Comparison of ENCODE assay signal across 1 cellular context in genomic region chr4:26857278-26858034, GRCh38.
TF ChIP-seq lines count a peak whose summit lies in the region.

No MANE protein-coding gene starts in this region.

TF ChIP-seq in H1, 55 proteins besides CTCF, POLR2A, EP300 and RAD21 (continued from another document):
- no peak for TF ChIP-seq BRCA1 (IDR thresholded peaks at IDR 0.05; ENCODE audit: low read depth, low read length)
- no peak for TF ChIP-seq SP2 (IDR thresholded peaks at IDR 0.05; ENCODE audit: low read length)
- TF ChIP-seq RFX5 (IDR thresholded peaks at IDR 0.05; ENCODE audit: borderline replicate concordance, low read depth, low read length): no peak
- no peak for TF ChIP-seq KDM1A (IDR thresholded peaks at IDR 0.05; ENCODE audit: borderline replicate concordance, low read length)
- no peak; the same call in 1 of the 2 replicates for TF ChIP-seq E2F6 (IDR thresholded peaks at IDR 0.05)
- TF ChIP-seq SIRT6 (IDR thresholded peaks at IDR 0.05; ENCODE audit: low read length): no peak
- peak; percentile 61 to 97; a peak in 3 of 4 replicates for TF ChIP-seq HDAC2 (IDR thresholded peaks at IDR 0.05; ENCODE audit: borderline replicate concordance in 1 of 2, low read depth in 2 of 2, low read length in 2 of 2)
- peak; percentile 26 for TF ChIP-seq TAF7 (optimal IDR thresholded peaks at IDR 0.05; ENCODE audit: borderline replicate concordance, low read depth, low read length)
- TF ChIP-seq YY1 (IDR thresholded peaks at IDR 0.05; ENCODE audit: low read depth, low read length): no peak
- peak; percentile 50 for TF ChIP-seq TAF1 (IDR thresholded peaks at IDR 0.05; ENCODE audit: low read depth, low read length)
- TF ChIP-seq, protein P1, sequence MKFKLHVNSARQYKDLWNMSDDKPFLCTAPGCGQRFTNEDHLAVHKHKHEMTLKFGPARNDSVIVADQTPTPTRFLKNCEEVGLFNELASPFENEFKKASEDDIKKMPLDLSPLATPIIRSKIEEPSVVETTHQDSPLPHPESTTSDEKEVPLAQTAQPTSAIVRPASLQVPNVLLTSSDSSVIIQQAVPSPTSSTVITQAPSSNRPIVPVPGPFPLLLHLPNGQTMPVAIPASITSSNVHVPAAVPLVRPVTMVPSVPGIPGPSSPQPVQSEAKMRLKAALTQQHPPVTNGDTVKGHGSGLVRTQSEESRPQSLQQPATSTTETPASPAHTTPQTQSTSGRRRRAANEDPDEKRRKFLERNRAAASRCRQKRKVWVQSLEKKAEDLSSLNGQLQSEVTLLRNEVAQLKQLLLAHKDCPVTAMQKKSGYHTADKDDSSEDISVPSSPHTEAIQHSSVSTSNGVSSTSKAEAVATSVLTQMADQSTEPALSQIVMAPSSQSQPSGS (IDR thresholded peaks at IDR 0.05; ENCODE audit: low read length): no peak
- peak; percentile 60 for TF ChIP-seq MAX (IDR thresholded peaks at IDR 0.05)
- TF ChIP-seq MAFK (IDR thresholded peaks at IDR 0.05; ENCODE audit: low read depth, low read length): no peak
- TF ChIP-seq EGR1 (IDR thresholded peaks at IDR 0.05; ENCODE audit: borderline replicate concordance, low read depth, low read length): peak; percentile 34; the same call in 1 of the 2 replicates
- peak; percentile 32; the same call in 1 of the 2 replicates for TF ChIP-seq SUZ12 (IDR thresholded peaks at IDR 0.05; ENCODE audit: low read length)
- TF ChIP-seq RBBP5 (IDR thresholded peaks at IDR 0.05; ENCODE audit: borderline replicate concordance, low read depth, low read length): peak; percentile 98
- peak; percentile 51 for TF ChIP-seq PHF8 (conservative IDR thresholded peaks at IDR 0.05; ENCODE audit: low read depth, low read length)
- TF ChIP-seq CBX5 (IDR thresholded peaks at IDR 0.05; ENCODE audit: low read depth, low read length): no peak
- TF ChIP-seq POU5F1 (IDR thresholded peaks at IDR 0.05; ENCODE audit: low read depth, low read length): no peak
- TF ChIP-seq JUND (IDR thresholded peaks at IDR 0.05; ENCODE audit: low read length): no peak
- peak; percentile 86 for TF ChIP-seq BACH1 (IDR thresholded peaks at IDR 0.05; ENCODE audit: low read length)
- TF ChIP-seq TBP (IDR thresholded peaks at IDR 0.05; ENCODE audit: low read depth, low read length): 0 out of 2 replicates have a peak, but pooled peaks have one; percentile 20
- TF ChIP-seq ASH2L (IDR thresholded peaks at IDR 0.05; ENCODE audit: low read length): peak; percentile 94
- no peak for TF ChIP-seq RXRA (IDR thresholded peaks at IDR 0.05; ENCODE audit: insufficient read depth, low read depth, low read length)
- TF ChIP-seq JUN (IDR thresholded peaks at IDR 0.05; ENCODE audit: low read depth, low read length): no peak
- TF ChIP-seq KDM5A (IDR thresholded peaks at IDR 0.05; ENCODE audit: low read length): no peak
- TF ChIP-seq, protein P2, sequence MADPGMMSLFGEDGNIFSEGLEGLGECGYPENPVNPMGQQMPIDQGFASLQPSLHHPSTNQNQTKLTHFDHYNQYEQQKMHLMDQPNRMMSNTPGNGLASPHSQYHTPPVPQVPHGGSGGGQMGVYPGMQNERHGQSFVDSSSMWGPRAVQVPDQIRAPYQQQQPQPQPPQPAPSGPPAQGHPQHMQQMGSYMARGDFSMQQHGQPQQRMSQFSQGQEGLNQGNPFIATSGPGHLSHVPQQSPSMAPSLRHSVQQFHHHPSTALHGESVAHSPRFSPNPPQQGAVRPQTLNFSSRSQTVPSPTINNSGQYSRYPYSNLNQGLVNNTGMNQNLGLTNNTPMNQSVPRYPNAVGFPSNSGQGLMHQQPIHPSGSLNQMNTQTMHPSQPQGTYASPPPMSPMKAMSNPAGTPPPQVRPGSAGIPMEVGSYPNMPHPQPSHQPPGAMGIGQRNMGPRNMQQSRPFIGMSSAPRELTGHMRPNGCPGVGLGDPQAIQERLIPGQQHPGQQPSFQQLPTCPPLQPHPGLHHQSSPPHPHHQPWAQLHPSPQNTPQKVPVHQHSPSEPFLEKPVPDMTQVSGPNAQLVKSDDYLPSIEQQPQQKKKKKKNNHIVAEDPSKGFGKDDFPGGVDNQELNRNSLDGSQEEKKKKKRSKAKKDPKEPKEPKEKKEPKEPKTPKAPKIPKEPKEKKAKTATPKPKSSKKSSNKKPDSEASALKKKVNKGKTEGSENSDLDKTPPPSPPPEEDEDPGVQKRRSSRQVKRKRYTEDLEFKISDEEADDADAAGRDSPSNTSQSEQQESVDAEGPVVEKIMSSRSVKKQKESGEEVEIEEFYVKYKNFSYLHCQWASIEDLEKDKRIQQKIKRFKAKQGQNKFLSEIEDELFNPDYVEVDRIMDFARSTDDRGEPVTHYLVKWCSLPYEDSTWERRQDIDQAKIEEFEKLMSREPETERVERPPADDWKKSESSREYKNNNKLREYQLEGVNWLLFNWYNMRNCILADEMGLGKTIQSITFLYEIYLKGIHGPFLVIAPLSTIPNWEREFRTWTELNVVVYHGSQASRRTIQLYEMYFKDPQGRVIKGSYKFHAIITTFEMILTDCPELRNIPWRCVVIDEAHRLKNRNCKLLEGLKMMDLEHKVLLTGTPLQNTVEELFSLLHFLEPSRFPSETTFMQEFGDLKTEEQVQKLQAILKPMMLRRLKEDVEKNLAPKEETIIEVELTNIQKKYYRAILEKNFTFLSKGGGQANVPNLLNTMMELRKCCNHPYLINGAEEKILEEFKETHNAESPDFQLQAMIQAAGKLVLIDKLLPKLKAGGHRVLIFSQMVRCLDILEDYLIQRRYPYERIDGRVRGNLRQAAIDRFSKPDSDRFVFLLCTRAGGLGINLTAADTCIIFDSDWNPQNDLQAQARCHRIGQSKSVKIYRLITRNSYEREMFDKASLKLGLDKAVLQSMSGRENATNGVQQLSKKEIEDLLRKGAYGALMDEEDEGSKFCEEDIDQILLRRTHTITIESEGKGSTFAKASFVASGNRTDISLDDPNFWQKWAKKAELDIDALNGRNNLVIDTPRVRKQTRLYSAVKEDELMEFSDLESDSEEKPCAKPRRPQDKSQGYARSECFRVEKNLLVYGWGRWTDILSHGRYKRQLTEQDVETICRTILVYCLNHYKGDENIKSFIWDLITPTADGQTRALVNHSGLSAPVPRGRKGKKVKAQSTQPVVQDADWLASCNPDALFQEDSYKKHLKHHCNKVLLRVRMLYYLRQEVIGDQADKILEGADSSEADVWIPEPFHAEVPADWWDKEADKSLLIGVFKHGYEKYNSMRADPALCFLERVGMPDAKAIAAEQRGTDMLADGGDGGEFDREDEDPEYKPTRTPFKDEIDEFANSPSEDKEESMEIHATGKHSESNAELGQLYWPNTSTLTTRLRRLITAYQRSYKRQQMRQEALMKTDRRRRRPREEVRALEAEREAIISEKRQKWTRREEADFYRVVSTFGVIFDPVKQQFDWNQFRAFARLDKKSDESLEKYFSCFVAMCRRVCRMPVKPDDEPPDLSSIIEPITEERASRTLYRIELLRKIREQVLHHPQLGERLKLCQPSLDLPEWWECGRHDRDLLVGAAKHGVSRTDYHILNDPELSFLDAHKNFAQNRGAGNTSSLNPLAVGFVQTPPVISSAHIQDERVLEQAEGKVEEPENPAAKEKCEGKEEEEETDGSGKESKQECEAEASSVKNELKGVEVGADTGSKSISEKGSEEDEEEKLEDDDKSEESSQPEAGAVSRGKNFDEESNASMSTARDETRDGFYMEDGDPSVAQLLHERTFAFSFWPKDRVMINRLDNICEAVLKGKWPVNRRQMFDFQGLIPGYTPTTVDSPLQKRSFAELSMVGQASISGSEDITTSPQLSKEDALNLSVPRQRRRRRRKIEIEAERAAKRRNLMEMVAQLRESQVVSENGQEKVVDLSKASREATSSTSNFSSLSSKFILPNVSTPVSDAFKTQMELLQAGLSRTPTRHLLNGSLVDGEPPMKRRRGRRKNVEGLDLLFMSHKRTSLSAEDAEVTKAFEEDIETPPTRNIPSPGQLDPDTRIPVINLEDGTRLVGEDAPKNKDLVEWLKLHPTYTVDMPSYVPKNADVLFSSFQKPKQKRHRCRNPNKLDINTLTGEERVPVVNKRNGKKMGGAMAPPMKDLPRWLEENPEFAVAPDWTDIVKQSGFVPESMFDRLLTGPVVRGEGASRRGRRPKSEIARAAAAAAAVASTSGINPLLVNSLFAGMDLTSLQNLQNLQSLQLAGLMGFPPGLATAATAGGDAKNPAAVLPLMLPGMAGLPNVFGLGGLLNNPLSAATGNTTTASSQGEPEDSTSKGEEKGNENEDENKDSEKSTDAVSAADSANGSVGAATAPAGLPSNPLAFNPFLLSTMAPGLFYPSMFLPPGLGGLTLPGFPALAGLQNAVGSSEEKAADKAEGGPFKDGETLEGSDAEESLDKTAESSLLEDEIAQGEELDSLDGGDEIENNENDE (IDR thresholded peaks at IDR 0.05; ENCODE audit: insufficient replicate concordance, low read length): no peak
- no peak for TF ChIP-seq ATF3 (IDR thresholded peaks at IDR 0.05; ENCODE audit: insufficient read depth, low read depth, low read length)
- no peak; the same call in 1 of the 2 replicates for TF ChIP-seq POLR2AphosphoS5 (IDR thresholded peaks at IDR 0.05; ENCODE audit: low read depth, low read length)
- TF ChIP-seq FOSL1 (IDR thresholded peaks at IDR 0.05; ENCODE audit: insufficient read depth, low read depth, low read length): no peak
- no peak for TF ChIP-seq SP4 (IDR thresholded peaks at IDR 0.05; ENCODE audit: low read length)
- peak; percentile 85 for TF ChIP-seq TEAD4 (IDR thresholded peaks at IDR 0.05; ENCODE audit: low read depth, low read length)
- no peak for TF ChIP-seq CHD2 (IDR thresholded peaks at IDR 0.05; ENCODE audit: low read length)
- TF ChIP-seq CREB1 (IDR thresholded peaks at IDR 0.05): peak; percentile 19; the same call in 1 of the 2 replicates
- TF ChIP-seq GABPA (IDR thresholded peaks at IDR 0.05; ENCODE audit: borderline replicate concordance, insufficient read depth, low read length): 0 out of 2 replicates have a peak, but pooled peaks have one; percentile 36
- TF ChIP-seq BCL11A (IDR thresholded peaks at IDR 0.05; ENCODE audit: low read depth in 2 of 2, low read length in 2 of 2): no peak
- no peak for TF ChIP-seq TCF12 (IDR thresholded peaks at IDR 0.05; ENCODE audit: low read depth, low read length)
- peak; percentile 68 for TF ChIP-seq NRF1 (IDR thresholded peaks at IDR 0.05; ENCODE audit: low read depth, low read length)
- TF ChIP-seq CBX8 (IDR thresholded peaks at IDR 0.05; ENCODE audit: borderline replicate concordance, low read depth, low read length): no peak
- no peak for TF ChIP-seq CEBPB (IDR thresholded peaks at IDR 0.05; ENCODE audit: low read depth, low read length)
- no peak for TF ChIP-seq CHD1 (IDR thresholded peaks at IDR 0.05; ENCODE audit: low read depth, low read length)
- TF ChIP-seq SIN3A (conservative IDR thresholded peaks at IDR 0.05 in 1 of 2, IDR thresholded peaks at IDR 0.05 in 1 of 2; ENCODE audit: low read depth in 1 of 2, low read length in 2 of 2): no peak
- no peak for TF ChIP-seq GTF2F1 (IDR thresholded peaks at IDR 0.05; ENCODE audit: borderline replicate concordance, low read depth, low read length)
